8 cellular contexts compared by ENCODE assay signal in the genomic region with DNA sequence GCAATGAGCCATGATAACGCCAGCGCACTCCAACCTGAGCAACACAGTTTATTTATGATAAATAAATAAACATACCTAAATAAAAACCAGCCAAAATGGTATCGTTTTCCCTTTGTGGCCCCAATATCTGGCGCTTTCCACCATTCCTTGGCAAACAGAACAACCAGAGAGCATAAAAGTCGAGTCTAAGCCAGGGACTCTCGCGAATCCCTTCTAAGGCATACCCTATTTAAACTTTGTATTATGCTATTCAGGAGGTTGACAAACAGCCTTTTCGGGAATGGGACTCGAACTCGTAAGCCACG. TPM values are rescaled to one million over a fixed set of nuclear protein-coding genes. Genes with fewer than 3 reads are reported as not detected.
DNase-seq lines count a peak whose midpoint lies in the region; ATAC-seq and TF ChIP-seq lines count a peak whose summit lies in the region.

No MANE protein-coding gene starts in this region.

- ATAC-seq in foreskin keratinocyte (no peak), GM18861 (IDR thresholded peaks at IDR 0.05; ENCODE audit: unreplicated experiment) (no peak), HG02642 (IDR thresholded peaks at IDR 0.05; ENCODE audit: poor library complexity, unreplicated experiment) (no peak), left colon (no peak)

- H3F3A ChIP-seq in GM23248 (ENCODE audit: insufficient read depth), result peaks cover 47% of the 10 kb centered on the region

- H3K4me1 ChIP-seq in GM23248 (ENCODE audit: insufficient read depth), result peaks cover 23% of the 10 kb centered on the region; the same call in 1 of the 2 replicates
- H3K4me1 ChIP-seq in foreskin keratinocyte, result peaks cover 8% of the 10 kb centered on the region
- peaks cover 20% of the 10 kb centered on the region for H3K4me1 ChIP-seq in skeletal muscle satellite cell (ENCODE audit: control insufficient read depth, insufficient read depth, low read length)

- in situ Hi-C loops in GM23248 (cut with MboI), result no loop called here

- peak overlapping the region; percentile 92 for H3K4me3 ChIP-seq in GM23248
- H3K4me3 ChIP-seq in WERI-Rb-1 (ENCODE audit: low read depth, low read length), result peak overlapping the region; percentile 99
- H3K4me3 ChIP-seq in skeletal muscle satellite cell (ENCODE audit: low read length), result peak overlapping the region; percentile 94

- TF ChIP-seq CTCF in WERI-Rb-1 (IDR thresholded peaks at IDR 0.05; ENCODE audit: low read depth, low read length) (no peak), foreskin keratinocyte (conservative IDR thresholded peaks at IDR 0.05) (no peak)

- no peaks in the 10 kb centered on the region for H3K27me3 ChIP-seq in GM23248 (replicated peaks; ENCODE audit: insufficient read depth)
- no peaks in the 10 kb centered on the region for H3K27me3 ChIP-seq in WERI-Rb-1 (ENCODE audit: insufficient read depth, low read depth, severe bottlenecking)
- H3K27me3 ChIP-seq in foreskin keratinocyte, result no peaks in the 10 kb centered on the region
- no peaks in the 10 kb centered on the region for H3K27me3 ChIP-seq in skeletal muscle satellite cell (ENCODE audit: control insufficient read depth, insufficient read depth, low read length)

- H3K9ac ChIP-seq in GM23248 (peak overlapping the region; percentile 97), skeletal muscle satellite cell (ENCODE audit: low read depth, low read length) (peak overlapping the region; percentile 99)

- H3K9me2 ChIP-seq in GM23248 (ENCODE audit: insufficient read depth), result no peaks in the 10 kb centered on the region

- 28 to 30% methylated on average over 11 of the region's 11 CpGs for WGBS in GM23248 (ENCODE audit: low coverage in 1 of 2, low lambda C conversion rate in 2 of 2, missing lambda C conversion rate in 2 of 2), 2 experiments

- no peaks in the 10 kb centered on the region for H3K9me3 ChIP-seq in GM23248 (ENCODE audit: low read depth)
- no peaks in the 10 kb centered on the region for H3K9me3 ChIP-seq in WERI-Rb-1 (ENCODE audit: severe bottlenecking)
- no peaks in the 10 kb centered on the region for H3K9me3 ChIP-seq in skeletal muscle satellite cell (replicated peaks; ENCODE audit: low read length)

- H3K27ac ChIP-seq in GM23248 (peak overlapping the region; percentile 97), WERI-Rb-1 (peak overlapping the region; percentile 99), foreskin keratinocyte (peak overlapping the region; percentile 80)

- intact Hi-C loops in left colon (cut with DNase I, micrococcal nuclease), result no loop called here

- peak overlapping the region; percentile 90 for H3K4me2 ChIP-seq in GM23248 (ENCODE audit: unreplicated experiment)
- H3K4me2 ChIP-seq in skeletal muscle satellite cell (ENCODE audit: low read length), result peak overlapping the region; percentile 79

- DNase-seq in GM23248, result no peak
- no peak for DNase-seq in WERI-Rb-1
- no peak for DNase-seq in foreskin keratinocyte
- DNase-seq in left colon, result no peak
- DNase-seq in NK-92 (lab: John Stamatoyannopoulos, UW; ENCODE audit: unreplicated experiment), result no peak

- H2AFZ ChIP-seq in GM23248, result peak overlapping the region; percentile 98

- H4K20me1 ChIP-seq in GM23248 (ENCODE audit: insufficient read depth), result peaks cover 30% of the 10 kb centered on the region; the same call in 1 of the 2 replicates

- H3K36me3 ChIP-seq in GM23248 (ENCODE audit: low read depth) (no peaks in the 10 kb centered on the region), WERI-Rb-1 (peaks cover 34% of the 10 kb centered on the region), skeletal muscle satellite cell (ENCODE audit: insufficient read depth, low read length) (no peaks in the 10 kb centered on the region)

- H3K79me2 ChIP-seq in GM23248 (ENCODE audit: insufficient read depth), result peaks cover 48% of the 10 kb centered on the region

RNA-seq across cellular contexts. Expression of a gene that starts 0.4 kb away (rescaled TPM):
- 198 and 217 TPM in 2 replicates for total RNA-seq in GM23248 (2014; rRNA removed; shearing (Covaris generic))
- polyA plus RNA-seq in GM23248 (2016; fragmentation: Nextera tagmentation; extraction: Ambion mirVana) (209 and 215 TPM in 2 replicates), foreskin keratinocyte (78.7 and 93.5 TPM in 2 replicates)
- total RNA-seq in foreskin keratinocyte (246 and 255 TPM in 2 replicates), left colon (100 to 1,000 TPM in 1 of 2 donors, 10 to 100 TPM in 1; 98.4 to 106 TPM)
- 140 and 178 TPM in 2 replicates for total RNA-seq in skeletal muscle satellite cell (2012; rRNA removed)

RNA-seq across cellular contexts. Expression of a gene that starts 48.5 kb away (rescaled TPM):
- 34.8 and 62.8 TPM in 2 replicates for total RNA-seq in GM23248 (2014; rRNA removed; shearing (Covaris generic))
- polyA plus RNA-seq in GM23248 (2016; fragmentation: Nextera tagmentation; extraction: Ambion mirVana), result 112 and 115 TPM in 2 replicates
- total RNA-seq in foreskin keratinocyte, result 37.6 and 43.8 TPM in 2 replicates
- polyA plus RNA-seq in foreskin keratinocyte, result 47.6 and 61.0 TPM in 2 replicates
- total RNA-seq in skeletal muscle satellite cell (2012; rRNA removed), result 40.3 and 48.3 TPM in 2 replicates
- 10 to 100 TPM; 28.0 to 47.5 TPM for total RNA-seq in left colon
